In genomic region chr1:237042467-237042891, GRCh38 we compare ENCODE assay signal across 10 cellular contexts. TPM values are rescaled to one million over a fixed set of nuclear protein-coding genes. Genes with fewer than 3 reads are reported as not detected.
DNase-seq lines count a peak whose midpoint lies in the region; ATAC-seq and TF ChIP-seq lines count a peak whose summit lies in the region.
"Had no signal": no experiment of that assay in that cellular context is flagged by ENCODE, and none has a peak within 500 bp of the region (broad histone marks: within the 10 kb centered on the region; RNA-seq: fewer than 3 reads in every experiment).

No MANE protein-coding gene starts in this region.

- TF ChIP-seq EP300 in esophagus muscularis mucosa (IDR thresholded peaks at IDR 0.05), result no peak

- no peaks in the 10 kb centered on the region for H3K9me3 Mint-ChIP-seq in activated naive CD8-positive, alpha-beta T cell treated with anti-CD3 and anti-CD28 coated beads for 36 hours
- no peaks in the 10 kb centered on the region for H3K9me3 Mint-ChIP-seq in activated naive CD8-positive, alpha-beta T cell treated with anti-CD3 and anti-CD28 coated beads, Interleukin-2, amount 50 U/mL, for 24 hours
- no peaks in the 10 kb centered on the region for H3K9me3 Mint-ChIP-seq in neural progenitor cell

- no peaks in the 10 kb centered on the region for H3K79me2 ChIP-seq in neural progenitor cell (ENCODE audit: low read depth)

- peaks cover 0 to 59% (median 48%) of the 10 kb centered on the region in 4 donors for H3K4me1 ChIP-seq in esophagus muscularis mucosa
- H3K4me1 ChIP-seq in neural progenitor cell, result peaks cover 11% of the 10 kb centered on the region
- no peaks in the 10 kb centered on the region for H3K4me1 ChIP-seq in urinary bladder (ENCODE audit: insufficient read depth)

- peak overlapping the region; percentile 100 for H3K4me2 ChIP-seq in neural progenitor cell

- TF ChIP-seq POLR2A in esophagus muscularis mucosa (IDR thresholded peaks at IDR 0.05; ENCODE audit: low read depth), result no peak

- peaks cover 55% of the 10 kb centered on the region for H3K27me3 Mint-ChIP-seq in activated naive CD8-positive, alpha-beta T cell treated with anti-CD3 and anti-CD28 coated beads for 36 hours
- H3K27me3 Mint-ChIP-seq in activated naive CD8-positive, alpha-beta T cell treated with anti-CD3 and anti-CD28 coated beads, Interleukin-2, amount 50 U/mL, for 24 hours, result peaks cover 42% of the 10 kb centered on the region
- H3K27me3 Mint-ChIP-seq in neural progenitor cell (ENCODE audit: insufficient read depth, low read depth), result peaks cover 37% of the 10 kb centered on the region

- intact Hi-C loops in esophagus muscularis mucosa (cut with DNase I), result loop anchor here (10.0 kb wide), 1 partner anchor 342 kb away; no protein-coding TSS in a partner anchor

- H3K27ac ChIP-seq in esophagus muscularis mucosa (replicated peaks in 1 of 4), result peak overlapping the region; percentile 85 to 93 (median 88)
- no peak overlapping the region for H3K27ac ChIP-seq in neural progenitor cell
- no peak overlapping the region for H3K27ac ChIP-seq in urinary bladder (ENCODE audit: low read depth)

- no peak overlapping the region for H3K27ac Mint-ChIP-seq in activated naive CD8-positive, alpha-beta T cell treated with anti-CD3 and anti-CD28 coated beads for 36 hours
- no peak overlapping the region for H3K27ac Mint-ChIP-seq in activated naive CD8-positive, alpha-beta T cell treated with anti-CD3 and anti-CD28 coated beads, Interleukin-2, amount 50 U/mL, for 24 hours
- H3K27ac Mint-ChIP-seq in neural progenitor cell, result no peak overlapping the region

- WGBS in esophagus muscularis mucosa, result 0% methylated on average over 3 of the region's 52 CpGs
- under 1% methylated on average over 52 of the region's 52 CpGs for WGBS in urinary bladder

- H3K36me3 ChIP-seq in esophagus muscularis mucosa (no peaks in the 10 kb centered on the region), neural progenitor cell (no peaks in the 10 kb centered on the region), urinary bladder (ENCODE audit: insufficient read depth) (no peaks in the 10 kb centered on the region)

- DNase-seq in activated naive CD8-positive, alpha-beta T cell treated with anti-CD3 and anti-CD28 coated beads for 36 hours, result no peak
- DNase-seq in activated naive CD8-positive, alpha-beta T cell treated with anti-CD3 and anti-CD28 coated beads, Interleukin-2, amount 50 U/mL, for 24 hours, result no peak
- no peak for DNase-seq in esophagus muscularis mucosa (ENCODE audit: extremely low spot score)
- peak; percentile 65 for DNase-seq in neural progenitor cell (ENCODE audit: low spot score)
- no peak for DNase-seq in NCI-H2227 treated with DMSO at 0.1 percent for 48 hours (lab: John Stamatoyannopoulos, UW)
- DNase-seq in OCI-M1 (lab: John Stamatoyannopoulos, UW), result no peak
- DNase-seq: NCI-H2107 had no signal

- H3F3A ChIP-seq in neural progenitor cell (ENCODE audit: low read depth), result peaks cover 10% of the 10 kb centered on the region

- TF ChIP-seq CTCF in esophagus muscularis mucosa (IDR thresholded peaks at IDR 0.05) (no peak), neural progenitor cell (IDR thresholded peaks at IDR 0.05) (no peak)

- peaks cover 7% of the 10 kb centered on the region for H3K4me1 Mint-ChIP-seq in activated naive CD8-positive, alpha-beta T cell treated with anti-CD3 and anti-CD28 coated beads for 36 hours
- peaks cover 10% of the 10 kb centered on the region for H3K4me1 Mint-ChIP-seq in activated naive CD8-positive, alpha-beta T cell treated with anti-CD3 and anti-CD28 coated beads, Interleukin-2, amount 50 U/mL, for 24 hours
- H3K4me1 Mint-ChIP-seq in neural progenitor cell, result peaks cover 13% of the 10 kb centered on the region

- H3K9me3 ChIP-seq in esophagus muscularis mucosa, result no peaks in the 10 kb centered on the region
- H3K9me3 ChIP-seq in neural progenitor cell (ENCODE audit: low read depth), result no peaks in the 10 kb centered on the region

- H4K20me1 ChIP-seq in neural progenitor cell (ENCODE audit: low read depth), result peaks cover 16% of the 10 kb centered on the region

- no peak overlapping the region for H3K9ac ChIP-seq in neural progenitor cell

- no peak for ATAC-seq in activated naive CD8-positive, alpha-beta T cell treated with anti-CD3 and anti-CD28 coated beads, Interleukin-2, amount 50 U/mL, for 24 hours
- no peak for ATAC-seq in GM21576 (IDR thresholded peaks at IDR 0.05; ENCODE audit: unreplicated experiment)

- peak overlapping the region; percentile 79 to 82 (median 80) for H3K4me3 ChIP-seq in esophagus muscularis mucosa
- H3K4me3 ChIP-seq in neural progenitor cell, result peak overlapping the region; percentile 71
- peak overlapping the region; percentile 48 for H3K4me3 ChIP-seq in urinary bladder (ENCODE audit: low read depth, low read length)

- H2AFZ ChIP-seq in neural progenitor cell (replicated peaks), result peak overlapping the region; percentile 70

- peak overlapping the region; percentile 16 for H3K4me3 Mint-ChIP-seq in activated naive CD8-positive, alpha-beta T cell treated with anti-CD3 and anti-CD28 coated beads for 36 hours
- H3K4me3 Mint-ChIP-seq in activated naive CD8-positive, alpha-beta T cell treated with anti-CD3 and anti-CD28 coated beads, Interleukin-2, amount 50 U/mL, for 24 hours, result no peak overlapping the region
- H3K4me3 Mint-ChIP-seq in neural progenitor cell, result peak overlapping the region; percentile 82

- no peaks in the 10 kb centered on the region for H3K36me3 Mint-ChIP-seq in activated naive CD8-positive, alpha-beta T cell treated with anti-CD3 and anti-CD28 coated beads for 36 hours
- peaks cover 2% of the 10 kb centered on the region for H3K36me3 Mint-ChIP-seq in activated naive CD8-positive, alpha-beta T cell treated with anti-CD3 and anti-CD28 coated beads, Interleukin-2, amount 50 U/mL, for 24 hours (ENCODE audit: low read depth)
- H3K36me3 Mint-ChIP-seq in neural progenitor cell, result peaks cover 2% of the 10 kb centered on the region

- H3K27me3 ChIP-seq in esophagus muscularis mucosa (peaks cover 0 to 18% (median 0%) of the 10 kb centered on the region in 4 donors), neural progenitor cell (peaks cover 71% of the 10 kb centered on the region)

RNA-seq across cellular contexts. Expression of gene RYR2, which starts 0.5 kb away (rescaled TPM):
- not detected for total RNA-seq in activated naive CD8-positive, alpha-beta T cell treated with anti-CD3 and anti-CD28 coated beads for 36 hours
- 10 to 100 TPM; 29.8 to 56.3 (median 38.9) TPM for total RNA-seq in esophagus muscularis mucosa
- 0.28 and 0.90 TPM in 2 replicates for total RNA-seq in neural progenitor cell (ENCODE audit: low replicate concordance)
- 16.8 TPM for total RNA-seq in urinary bladder
- 7.2 TPM for polyA plus RNA-seq in urinary bladder

RNA-seq across cellular contexts. Expression of gene MT1HL1, which starts 38.2 kb away (rescaled TPM):
- total RNA-seq in activated naive CD8-positive, alpha-beta T cell treated with anti-CD3 and anti-CD28 coated beads for 36 hours, result not detected
- not detected for total RNA-seq in esophagus muscularis mucosa
- total RNA-seq in neural progenitor cell (ENCODE audit: low replicate concordance), result not detected in 2 replicates
- not detected for total RNA-seq in urinary bladder
- not detected for polyA plus RNA-seq in urinary bladder
- total RNA-seq: mononuclear cell had no signal

Comparison
In these comparisons a context has a peak if more than half of its experiments do, and no peak if none do; other contexts are left out.
1. H3K27ac ChIP-seq: peak in esophagus muscularis mucosa (4 of 4); none in neural progenitor cell (single experiment) and urinary bladder (single experiment).
2. Peak in every context shown above with its lines, with median percentiles within 50 percentile points of each other: H3K4me3 ChIP-seq.